Comparison of ENCODE assay signal across 8 cellular contexts in genomic region chr13:48783181-48783630, GRCh38.
DNase-seq lines count a peak whose midpoint lies in the region; ATAC-seq, FAIRE-seq and TF ChIP-seq lines count a peak whose summit lies in the region.

No MANE protein-coding gene starts in this region.

- TF ChIP-seq CTCF in HEK293 (tag by site-specific recombination; IDR thresholded peaks at IDR 0.05) (no peak), foreskin fibroblast (IDR thresholded peaks at IDR 0.05; ENCODE audit: low read depth, low read length) (no peak)

- CTCF ChIA-PET in HEK293 (lab: Yijun Ruan, JAX): interaction anchor here (0.7 to 0.8 kb wide), 2 partner anchors 172 to 203 kb away, joined by 3 read pairs; no protein-coding TSS in a partner anchor

- WGBS in small intestine, 3 donors: 43 to 52% (median 44%) methylated on average over 7 of the region's 7 CpGs

- H3K36me3 ChIP-seq in HEK293 (ENCODE audit: control insufficient read depth in 2 of 2, insufficient read depth in 1 of 2, low read length in 2 of 2) (no peaks in the 10 kb centered on the region), small intestine (ENCODE audit: control insufficient read depth in 2 of 2, insufficient read depth in 2 of 2, low read length in 2 of 2) (no peaks in the 10 kb centered on the region)
- no peaks in the 10 kb centered on the region for H3K36me3 ChIP-seq in effector memory CD4-positive, alpha-beta T cell (ENCODE audit: control insufficient read depth, insufficient read depth, low read length)

- DNase-seq in RPMI7951 (ENCODE audit: low read depth): peak; percentile 93
- peak; percentile 99 for DNase-seq in foreskin fibroblast
- peak; percentile 33 for DNase-seq in small intestine
- DNase-seq in effector memory CD4-positive, alpha-beta T cell: no peak
- no peak for DNase-seq in GM19238 (ENCODE audit: insufficient read length, low spot score)

- no peak overlapping the region for H3K27ac ChIP-seq in HEK293 (ENCODE audit: extremely low read depth, low read depth, low read length)
- no peak overlapping the region for H3K27ac ChIP-seq in small intestine (ENCODE audit: low read depth in 1 of 2, low read length in 1 of 2)
- H3K27ac ChIP-seq in effector memory CD4-positive, alpha-beta T cell (ENCODE audit: insufficient read depth, low read length, poor library complexity, severe bottlenecking): no peak overlapping the region

- ATAC-seq in HG03045 (IDR thresholded peaks at IDR 0.05; ENCODE audit: unreplicated experiment) (no peak), GM19351 (IDR thresholded peaks at IDR 0.05; ENCODE audit: unreplicated experiment) (no peak)

- H3K4me1 ChIP-seq in HEK293 (ENCODE audit: control insufficient read depth, insufficient read depth, low read length) (no peaks in the 10 kb centered on the region), small intestine (ENCODE audit: control insufficient read depth in 2 of 2, insufficient read depth in 1 of 2, low read depth in 1 of 2, low read length in 1 of 2) (no peaks in the 10 kb centered on the region)
- H3K4me1 ChIP-seq in effector memory CD4-positive, alpha-beta T cell (ENCODE audit: control insufficient read depth, insufficient read depth, low read length, poor library complexity, severe bottlenecking): no peaks in the 10 kb centered on the region

- H3K9me3 ChIP-seq in HEK293 (ENCODE audit: control insufficient read depth, insufficient read depth, low read depth, low read length) (no peaks in the 10 kb centered on the region; the same call in 1 of the 2 replicates), small intestine (ENCODE audit: control insufficient read depth, low read depth) (no peaks in the 10 kb centered on the region)
- no peaks in the 10 kb centered on the region for H3K9me3 ChIP-seq in effector memory CD4-positive, alpha-beta T cell (ENCODE audit: control insufficient read depth, low read length)

- H3K4me3 ChIP-seq in HEK293 (ENCODE audit: low read depth, low read length): no peak overlapping the region
- H3K4me3 ChIP-seq in foreskin fibroblast (ENCODE audit: low read depth in 1 of 2, low read length in 2 of 2): no peak overlapping the region
- H3K4me3 ChIP-seq in small intestine (ENCODE audit: low read depth in 1 of 2, low read length in 2 of 2): no peak overlapping the region
- no peak overlapping the region for H3K4me3 ChIP-seq in effector memory CD4-positive, alpha-beta T cell (ENCODE audit: insufficient read depth, low read depth, low read length, poor library complexity, severe bottlenecking)

- no peaks in the 10 kb centered on the region for H3K27me3 ChIP-seq in small intestine (ENCODE audit: control insufficient read depth in 2 of 2, insufficient read depth in 2 of 2, low read length in 2 of 2)
- H3K27me3 ChIP-seq in effector memory CD4-positive, alpha-beta T cell (replicated peaks; ENCODE audit: control insufficient read depth, insufficient read depth, low read length, poor library complexity, severe bottlenecking): no peaks in the 10 kb centered on the region

- POLR2A ChIA-PET in HEK293 (lab: Yijun Ruan, JAX): no interaction called here

- FAIRE-seq in small intestine (lab: Jason Lieb, UNC): no peak

TF ChIP-seq in HEK293, 187 proteins besides CTCF, POLR2A, EP300 and RAD21:
- TF ChIP-seq, protein P1, sequence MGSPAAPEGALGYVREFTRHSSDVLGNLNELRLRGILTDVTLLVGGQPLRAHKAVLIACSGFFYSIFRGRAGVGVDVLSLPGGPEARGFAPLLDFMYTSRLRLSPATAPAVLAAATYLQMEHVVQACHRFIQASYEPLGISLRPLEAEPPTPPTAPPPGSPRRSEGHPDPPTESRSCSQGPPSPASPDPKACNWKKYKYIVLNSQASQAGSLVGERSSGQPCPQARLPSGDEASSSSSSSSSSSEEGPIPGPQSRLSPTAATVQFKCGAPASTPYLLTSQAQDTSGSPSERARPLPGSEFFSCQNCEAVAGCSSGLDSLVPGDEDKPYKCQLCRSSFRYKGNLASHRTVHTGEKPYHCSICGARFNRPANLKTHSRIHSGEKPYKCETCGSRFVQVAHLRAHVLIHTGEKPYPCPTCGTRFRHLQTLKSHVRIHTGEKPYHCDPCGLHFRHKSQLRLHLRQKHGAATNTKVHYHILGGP (tag by site-specific recombination; IDR thresholded peaks at IDR 0.05): no peak
- TF ChIP-seq ZBTB21 (tag by site-specific recombination; IDR thresholded peaks at IDR 0.05) (peak; percentile 58; the same call in 1 of the 2 replicates), ZNF114 (tag by site-specific recombination; IDR thresholded peaks at IDR 0.05) (no peak), ZNF148 (tag by site-specific recombination; IDR thresholded peaks at IDR 0.05; ENCODE audit: borderline replicate concordance) (no peak), ZNF830 (tag by site-specific recombination; IDR thresholded peaks at IDR 0.05; ENCODE audit: low read depth) (no peak), ZNF660 (tag by site-specific recombination; IDR thresholded peaks at IDR 0.05) (peak; percentile 64; the same call in 1 of the 2 replicates), ZNF184 (tag by site-specific recombination; IDR thresholded peaks at IDR 0.05) (no peak), ZNF223 (tag by site-specific recombination; IDR thresholded peaks at IDR 0.05) (no peak), PRDM10 (tag by site-specific recombination; IDR thresholded peaks at IDR 0.05) (peak; percentile 60), ZNF211 (tag by site-specific recombination; IDR thresholded peaks at IDR 0.05; ENCODE audit: low read depth) (no peak)

Comparison
In these comparisons a context has a peak if more than half of its experiments do, and no peak if none do; other contexts are left out.
1. DNase-seq: peak in RPMI7951 (single experiment), foreskin fibroblast (2 of 2) and small intestine (single experiment); none in effector memory CD4-positive, alpha-beta T cell (0 of 3) and GM19238 (single experiment).